In the genomic region with DNA sequence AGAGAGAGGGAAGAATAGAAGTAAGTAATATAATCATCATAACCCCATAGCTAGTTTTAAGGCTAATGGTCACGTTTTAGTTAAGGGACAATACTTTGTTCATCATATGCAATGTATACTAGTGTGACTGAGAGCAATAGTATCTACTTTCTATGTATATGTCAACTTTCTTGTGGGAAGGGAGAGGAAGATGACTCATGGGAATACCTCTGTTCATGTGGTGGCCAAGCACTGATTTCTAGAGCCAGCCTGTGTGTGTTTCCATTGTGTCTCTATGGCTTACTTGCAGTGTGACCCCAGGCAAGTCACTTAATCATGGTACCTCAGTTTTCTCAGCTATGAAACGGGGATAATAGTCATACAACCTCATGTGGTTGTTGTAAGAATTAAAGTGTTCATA, we compare ENCODE assay signal across 1 cellular context.
TF ChIP-seq lines count a peak whose summit lies in the region.

No MANE protein-coding gene starts in this region.

TF ChIP-seq in SK-N-SH treated with all-trans-retinoic acid at 6 μM for 48 hours, 23 proteins besides CTCF, POLR2A, EP300 and RAD21 (continued from another document):
- TF ChIP-seq, protein P1, sequence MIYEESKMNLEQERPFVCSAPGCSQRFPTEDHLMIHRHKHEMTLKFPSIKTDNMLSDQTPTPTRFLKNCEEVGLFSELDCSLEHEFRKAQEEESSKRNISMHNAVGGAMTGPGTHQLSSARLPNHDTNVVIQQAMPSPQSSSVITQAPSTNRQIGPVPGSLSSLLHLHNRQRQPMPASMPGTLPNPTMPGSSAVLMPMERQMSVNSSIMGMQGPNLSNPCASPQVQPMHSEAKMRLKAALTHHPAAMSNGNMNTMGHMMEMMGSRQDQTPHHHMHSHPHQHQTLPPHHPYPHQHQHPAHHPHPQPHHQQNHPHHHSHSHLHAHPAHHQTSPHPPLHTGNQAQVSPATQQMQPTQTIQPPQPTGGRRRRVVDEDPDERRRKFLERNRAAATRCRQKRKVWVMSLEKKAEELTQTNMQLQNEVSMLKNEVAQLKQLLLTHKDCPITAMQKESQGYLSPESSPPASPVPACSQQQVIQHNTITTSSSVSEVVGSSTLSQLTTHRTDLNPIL (CRISPR knock-in tag; IDR thresholded peaks at IDR 0.05; ENCODE audit: low read depth): no peak
- TF ChIP-seq POU6F1 (CRISPR knock-in tag; IDR thresholded peaks at IDR 0.05; ENCODE audit: borderline replicate concordance, low read depth) (no peak), OSR1 (CRISPR knock-in tag; IDR thresholded peaks at IDR 0.05) (no peak), TOX (CRISPR knock-in tag; IDR thresholded peaks at IDR 0.05; ENCODE audit: borderline replicate concordance) (no peak), CSRNP3 (CRISPR knock-in tag; IDR thresholded peaks at IDR 0.05) (no peak), ISL1 (CRISPR knock-in tag; IDR thresholded peaks at IDR 0.05) (no peak), PATZ1 (CRISPR knock-in tag; IDR thresholded peaks at IDR 0.05; ENCODE audit: borderline replicate concordance) (no peak)
